Comparison of ENCODE assay signal across 9 cellular contexts in the genomic region with DNA sequence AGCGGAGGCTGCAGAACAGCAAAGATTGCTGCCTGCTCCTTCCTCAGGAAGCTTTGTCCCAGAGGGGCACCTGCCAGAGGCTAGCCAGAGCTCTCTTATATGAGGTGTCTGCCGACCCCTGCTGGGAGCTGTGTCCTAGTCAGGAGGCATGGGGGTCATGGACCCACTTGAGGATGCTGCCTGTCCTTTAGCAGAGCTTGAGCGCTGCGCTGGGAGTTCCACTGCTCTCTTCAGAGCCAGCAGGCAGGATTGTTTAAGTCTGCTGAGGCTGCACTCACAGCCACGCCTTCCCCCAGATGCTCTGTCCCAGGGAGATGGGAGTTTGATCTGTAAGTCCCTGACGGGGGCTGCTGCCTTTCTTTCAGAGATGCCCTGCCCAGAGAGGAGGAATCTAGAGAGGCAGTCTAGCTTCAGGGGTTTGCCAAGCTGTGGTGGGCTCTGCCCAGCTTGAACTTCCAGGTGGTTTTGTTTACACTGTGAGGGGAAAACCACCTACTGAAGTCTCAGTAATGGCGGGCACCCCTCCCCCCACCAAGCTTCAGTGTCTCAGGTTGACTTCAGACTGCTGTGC. TPM values are rescaled to one million over a fixed set of nuclear protein-coding genes. Genes with fewer than 3 reads are reported as not detected.
DNase-seq lines count a peak whose midpoint lies in the region; ATAC-seq and TF ChIP-seq lines count a peak whose summit lies in the region.
"Had no signal": no experiment of that assay in that cellular context is flagged by ENCODE, and none has a peak within 500 bp of the region (broad histone marks: within the 10 kb centered on the region; RNA-seq: fewer than 3 reads in every experiment).

No MANE protein-coding gene starts in this region.

- ATAC-seq in GM21529 (IDR thresholded peaks at IDR 0.05; ENCODE audit: unreplicated experiment), result peak; percentile 52
- ATAC-seq in gastrocnemius medialis, result no peak
- ATAC-seq in GM19328 (IDR thresholded peaks at IDR 0.05; ENCODE audit: unreplicated experiment), result no peak
- no peak for ATAC-seq in HG03045 (IDR thresholded peaks at IDR 0.05; ENCODE audit: unreplicated experiment)

- peak; percentile 37 to 80 (median 62) for DNase-seq in CD8-positive, alpha-beta memory T cell
- DNase-seq in T-helper 22 cell (ENCODE audit: low read depth) (peak; percentile 27), endodermal cell (peak; percentile 71), NCI-H1105 (lab: John Stamatoyannopoulos, UW) (no peak), gastrocnemius medialis (no peak)

- no peaks in the 10 kb centered on the region for H3K27me3 Mint-ChIP-seq in CD8-positive, alpha-beta memory T cell
- H3K27me3 Mint-ChIP-seq in endodermal cell (ENCODE audit: insufficient read depth), result no peaks in the 10 kb centered on the region

- H3K36me3 Mint-ChIP-seq in CD8-positive, alpha-beta memory T cell, result peaks cover 23 to 59% (median 24%) of the 10 kb centered on the region in 3 donors
- H3K36me3 Mint-ChIP-seq in endodermal cell (ENCODE audit: low read depth), result peaks cover 30% of the 10 kb centered on the region

- H3K4me1 ChIP-seq in CD8-positive, alpha-beta memory T cell (ENCODE audit: insufficient read depth, low read length), result peaks cover 37% of the 10 kb centered on the region
- H3K4me1 ChIP-seq in endodermal cell (ENCODE audit: control insufficient read depth, insufficient read depth, low read length), result peaks cover 5% of the 10 kb centered on the region
- no peaks in the 10 kb centered on the region for H3K4me1 ChIP-seq in gastrocnemius medialis
- H3K4me1 ChIP-seq: parathyroid adenoma had no signal

- no peaks in the 10 kb centered on the region for H3K9me3 ChIP-seq in CD8-positive, alpha-beta memory T cell (ENCODE audit: low read length)
- H3K9me3 ChIP-seq in endodermal cell (ENCODE audit: control insufficient read depth, low read length) (peaks cover 11% of the 10 kb centered on the region), gastrocnemius medialis (no peaks in the 10 kb centered on the region)

- TF ChIP-seq POLR2A in gastrocnemius medialis (IDR thresholded peaks at IDR 0.05), result no peak

- peaks cover 87 to 92% (median 92%) of the 10 kb centered on the region in 3 donors for H3K4me1 Mint-ChIP-seq in CD8-positive, alpha-beta memory T cell
- H3K4me1 Mint-ChIP-seq in endodermal cell, result peaks cover 16% of the 10 kb centered on the region

- H3K27ac Mint-ChIP-seq in CD8-positive, alpha-beta memory T cell, result peak overlapping the region; percentile 80 to 98 (median 94)
- peak overlapping the region; percentile 26 for H3K27ac Mint-ChIP-seq in endodermal cell

- CTCF ChIA-PET in CD8-positive, alpha-beta memory T cell (lab: Charles Lee), result interaction anchor here (0.7 to 8.8 kb wide), 3 partner anchors 10 to 316 kb away, joined by 3 to 94 read pairs (median 3); partner anchors contain the start of genes DCK and UTP3

- intact Hi-C loops in gastrocnemius medialis (cut with DNase I; ENCODE audit: low total_unique reads), result no loop called here

- H3K27ac ChIP-seq in CD8-positive, alpha-beta memory T cell (ENCODE audit: low read depth, low read length), result no peak overlapping the region
- H3K27ac ChIP-seq in endodermal cell (ENCODE audit: low read depth, low read length) (no peak overlapping the region), gastrocnemius medialis (no peak overlapping the region)
- H3K27ac ChIP-seq: parathyroid adenoma had no signal

- peak overlapping the region; percentile 44 for H3K4me3 ChIP-seq in CD8-positive, alpha-beta memory T cell (ENCODE audit: low read length)
- no peak overlapping the region for H3K4me3 ChIP-seq in endodermal cell (ENCODE audit: low read length)
- H3K4me3 ChIP-seq in gastrocnemius medialis, result no peak overlapping the region

- no peak for TF ChIP-seq CTCF in endodermal cell (conservative IDR thresholded peaks at IDR 0.05)
- TF ChIP-seq CTCF in gastrocnemius medialis (IDR thresholded peaks at IDR 0.05 in 4 of 5, conservative IDR thresholded peaks at IDR 0.05 in 1 of 5), result no peak

- POLR2A ChIA-PET in CD8-positive, alpha-beta memory T cell (lab: Charles Lee), result interaction anchor here (0.8 to 2.6 kb wide), 2 partner anchors 10 to 11 kb away, joined by 3 to 10 read pairs; partner anchors contain the start of gene DCK

- 56 to 63% methylated on average over 4 to 7 of the region's 7 CpGs for WGBS in endodermal cell (ENCODE audit: insufficient coverage in 1 of 2, insufficient read length in 1 of 2), 2 experiments

- H3K9ac ChIP-seq in endodermal cell (ENCODE audit: extremely low read depth, low read length, poor library complexity, severe bottlenecking), result no peak overlapping the region
- H3K9ac ChIP-seq: parathyroid adenoma had no signal

- H3K36me3 ChIP-seq in CD8-positive, alpha-beta memory T cell (ENCODE audit: insufficient read depth, low read length), result no peaks in the 10 kb centered on the region
- peaks cover 8% of the 10 kb centered on the region for H3K36me3 ChIP-seq in endodermal cell (ENCODE audit: control insufficient read depth, insufficient read depth, low read length)
- no peaks in the 10 kb centered on the region for H3K36me3 ChIP-seq in gastrocnemius medialis

- H3K27me3 ChIP-seq in CD8-positive, alpha-beta memory T cell (ENCODE audit: insufficient read depth, low read length, poor library complexity, severe bottlenecking), result no peaks in the 10 kb centered on the region
- no peaks in the 10 kb centered on the region for H3K27me3 ChIP-seq in endodermal cell (ENCODE audit: control insufficient read depth, insufficient read depth, low read length, poor library complexity, severe bottlenecking)
- no peaks in the 10 kb centered on the region for H3K27me3 ChIP-seq in gastrocnemius medialis

- peak overlapping the region; percentile 66 to 83 (median 75) for H3K4me3 Mint-ChIP-seq in CD8-positive, alpha-beta memory T cell
- H3K4me3 Mint-ChIP-seq in endodermal cell, result peak overlapping the region; percentile 15

- in situ Hi-C loops in gastrocnemius medialis (cut with MboI; ENCODE audit: low sequenced_read_pairs in 4 of 4), result loop anchor here in 2 of 4 donors (25.0 kb wide), 1 partner anchor 342 kb away; the partner anchor contains the start of gene JCHAIN (in 2 of the 2)

- H3K9me3 Mint-ChIP-seq in CD8-positive, alpha-beta memory T cell, result no peaks in the 10 kb centered on the region
- peaks cover 25% of the 10 kb centered on the region for H3K9me3 Mint-ChIP-seq in endodermal cell

RNA-seq across cellular contexts. Expression of gene DCK, which starts 10.9 kb away (rescaled TPM):
- total RNA-seq in CD8-positive, alpha-beta memory T cell, result 10 to 100 TPM; 33.8 to 34.8 TPM
- 90.8 TPM for polyA plus RNA-seq in CD8-positive, alpha-beta memory T cell
- total RNA-seq in endodermal cell (10 to 100 TPM; 15.3 to 26.1 TPM), gastrocnemius medialis (10 to 100 TPM in 2 of 4 donors, 1 to 10 TPM in 2; 6.3 to 17.2 (median 11.8) TPM)
- 38.0 TPM for polyA plus RNA-seq in endodermal cell (2013, experiment 1 of 2)
- 41.7 TPM for polyA plus RNA-seq in endodermal cell (2013, experiment 2 of 2)

Comparison
In these comparisons a context has a peak if more than half of its experiments do, and no peak if none do; other contexts are left out.
1. DNase-seq: peak in CD8-positive, alpha-beta memory T cell (5 of 5), T-helper 22 cell (single experiment) and endodermal cell (single experiment); none in NCI-H1105 (single experiment) and gastrocnemius medialis (0 of 2).